Comparison of ENCODE assay signal across 11 cellular contexts in genomic region chr20:32970115-32970972, GRCh38. TPM values are rescaled to one million over a fixed set of nuclear protein-coding genes. Genes with fewer than 3 reads are reported as not detected.
DNase-seq lines count a peak whose midpoint lies in the region; TF ChIP-seq lines count a peak whose summit lies in the region.
"Had no signal": no experiment of that assay in that cellular context is flagged by ENCODE, and none has a peak within 500 bp of the region (broad histone marks: within the 10 kb centered on the region; RNA-seq: fewer than 3 reads in every experiment).

No MANE protein-coding gene starts in this region.

- H3K79me2 ChIP-seq in DOHH2 (ENCODE audit: control insufficient read depth, low read length): no peaks in the 10 kb centered on the region
- H3K79me2 ChIP-seq in SK-N-SH (ENCODE audit: insufficient read depth): no peaks in the 10 kb centered on the region

- H3K9ac ChIP-seq in BLaER1 (peak overlapping the region; percentile 82), neuronal stem cell (ENCODE audit: low read depth, low read length, poor library complexity) (peak overlapping the region; percentile 17), SK-N-SH (no peak overlapping the region)

- H3K4me2 ChIP-seq in BLaER1 (peak overlapping the region; percentile 99), DOHH2 (ENCODE audit: low read length) (peak overlapping the region; percentile 76; the same call in 1 of the 2 replicates), neuronal stem cell (ENCODE audit: insufficient read depth, low read length, poor library complexity, severe bottlenecking) (no peak overlapping the region), SK-N-SH (no peak overlapping the region)

- peak overlapping the region; percentile 57; the same call in 1 of the 2 replicates for H3K4me3 ChIP-seq in BLaER1
- peak overlapping the region; percentile 62; the same call in 1 of the 2 replicates for H3K4me3 ChIP-seq in DOHH2 (ENCODE audit: low read length)
- no peak overlapping the region for H3K4me3 ChIP-seq in coronary artery
- no peak overlapping the region for H3K4me3 ChIP-seq in neuronal stem cell (ENCODE audit: low read length in 2 of 2)
- no peak overlapping the region for H3K4me3 ChIP-seq in brain microvascular endothelial cell (ENCODE audit: low read depth, low read length)
- H3K4me3 ChIP-seq in SK-N-SH (ENCODE audit: low read depth in 2 of 2, low read length in 1 of 2): no peak overlapping the region

- peak overlapping the region; percentile 53 for H2BK15ac ChIP-seq in neuronal stem cell (ENCODE audit: low read length)

- H4K20me1 ChIP-seq in BLaER1: no peaks in the 10 kb centered on the region
- H4K20me1 ChIP-seq in DOHH2 (ENCODE audit: control insufficient read depth, insufficient read depth, low read depth, low read length): no peaks in the 10 kb centered on the region
- H4K20me1 ChIP-seq in SK-N-SH (ENCODE audit: insufficient read depth): no peaks in the 10 kb centered on the region

- H3K9me3 ChIP-seq in BLaER1: no peaks in the 10 kb centered on the region
- peaks cover 3% of the 10 kb centered on the region; the same call in 1 of the 2 replicates for H3K9me3 ChIP-seq in DOHH2 (ENCODE audit: control insufficient read depth, insufficient read depth, low read length)
- no peaks in the 10 kb centered on the region for H3K9me3 ChIP-seq in neuronal stem cell (replicated peaks in 1 of 2; ENCODE audit: control insufficient read depth in 2 of 2, insufficient read depth in 1 of 2, low read depth in 1 of 2, low read length in 2 of 2)
- H3K9me3 ChIP-seq in SK-N-SH: no peaks in the 10 kb centered on the region

- H4K8ac ChIP-seq in neuronal stem cell (ENCODE audit: low read depth, low read length): no peak overlapping the region

- H3K9me2 ChIP-seq in DOHH2 (replicated peaks; ENCODE audit: control insufficient read depth, low read length) (no peaks in the 10 kb centered on the region), SK-N-SH (no peaks in the 10 kb centered on the region)

- WGBS in neuronal stem cell (ENCODE audit: extremely low coverage in 2 of 2, insufficient read length in 2 of 2, insufficient replicate concordance in 1 of 2), 2 donors: no CpG with 5 or more reads among the region's 15 CpGs
- WGBS in SK-N-SH (ENCODE audit: low lambda C conversion rate): 59% methylated on average over 8 of the region's 15 CpGs

- peak overlapping the region; percentile 96 for H2AK5ac ChIP-seq in neuronal stem cell (ENCODE audit: low read depth, low read length)

- no peak overlapping the region for H2AFZ ChIP-seq in neuronal stem cell (ENCODE audit: low read length)
- H2AFZ ChIP-seq in SK-N-SH (ENCODE audit: low read depth): no peak overlapping the region

- H3K36me3 ChIP-seq in BLaER1: no peaks in the 10 kb centered on the region
- H3K36me3 ChIP-seq in DOHH2 (ENCODE audit: control insufficient read depth, low read length): 0 out of 2 replicates have a peak, but pooled peaks cover 3% of the 10 kb centered on the region
- H3K36me3 ChIP-seq in neuronal stem cell (replicated peaks in 1 of 2; ENCODE audit: control insufficient read depth in 2 of 2, insufficient read depth in 2 of 2, low read length in 2 of 2): no peaks in the 10 kb centered on the region
- H3K36me3 ChIP-seq in brain microvascular endothelial cell (replicated peaks): no peaks in the 10 kb centered on the region
- no peaks in the 10 kb centered on the region for H3K36me3 ChIP-seq in SK-N-SH (replicated peaks in 1 of 2; ENCODE audit: control insufficient read depth in 1 of 2, insufficient read depth in 2 of 2, low read length in 1 of 2)

- H3K4ac ChIP-seq in neuronal stem cell (ENCODE audit: low read length): peak overlapping the region; percentile 54

- in situ Hi-C loops in brain microvascular endothelial cell (cut with HindIII; ENCODE audit: low pct_ligation_motif_present, low sequenced_read_pairs): no loop called here

- peak overlapping the region; percentile 29 for H2BK120ac ChIP-seq in neuronal stem cell (ENCODE audit: low read depth, low read length)

- DNase-seq in coronary artery (ENCODE audit: low spot score) (peak; percentile 52), neuronal stem cell (ENCODE audit: low spot score) (no peak), brain microvascular endothelial cell (no peak), germinal center (ENCODE audit: low spot score) (no peak), SK-N-SH (no peak)
- DNase-seq in stimulated activated CD4-positive, alpha-beta T cell treated with anti-CD3 and anti-CD28 coated beads, Interleukin-1b, Interleukin-23, amount 100 ng/mL, for 48 hours: no peak
- DNase-seq: MV-4-11, NCI-H345, PC-3 had no signal

- H4K91ac ChIP-seq in neuronal stem cell (ENCODE audit: low read depth, low read length, poor library complexity): peak overlapping the region; percentile 19

- no peak for TF ChIP-seq EP300 in SK-N-SH (IDR thresholded peaks at IDR 0.05; ENCODE audit: borderline replicate concordance in 1 of 2, low read depth in 1 of 2, low read length in 1 of 2)

- no peak for TF ChIP-seq CTCF in DOHH2 (IDR thresholded peaks at IDR 0.05; ENCODE audit: low read depth, low read length, poor library complexity, severe bottlenecking)
- TF ChIP-seq CTCF in coronary artery (IDR thresholded peaks at IDR 0.05): no peak
- TF ChIP-seq CTCF in brain microvascular endothelial cell (IDR thresholded peaks at IDR 0.05; ENCODE audit: low read depth, low read length, missing control alignments): no peak
- no peak for TF ChIP-seq CTCF in SK-N-SH (IDR thresholded peaks at IDR 0.05)

- CTCF ChIA-PET in SK-N-SH (lab: Yijun Ruan, JAX): interaction anchor here (1.7 kb wide), 1 partner anchor 25 kb away, joined by 4 read pairs; no protein-coding TSS in a partner anchor

- peak overlapping the region; percentile 40 for H2BK5ac ChIP-seq in neuronal stem cell (ENCODE audit: low read length)

- peak overlapping the region; percentile 85 for H3K18ac ChIP-seq in neuronal stem cell (ENCODE audit: low read length)

- H3K23ac ChIP-seq in neuronal stem cell (ENCODE audit: low read depth, low read length, poor library complexity): peak overlapping the region; percentile 44

- TF ChIP-seq RAD21 in SK-N-SH (IDR thresholded peaks at IDR 0.05; ENCODE audit: low read length): no peak

- H3K27ac ChIP-seq in BLaER1: peak overlapping the region; percentile 97
- peak overlapping the region; percentile 91 for H3K27ac ChIP-seq in DOHH2 (ENCODE audit: low read depth, low read length)
- H3K27ac ChIP-seq in coronary artery: no peak overlapping the region
- no peak overlapping the region for H3K27ac ChIP-seq in neuronal stem cell (replicated peaks; ENCODE audit: low read length)
- no peak overlapping the region for H3K27ac ChIP-seq in brain microvascular endothelial cell
- H3K27ac ChIP-seq in SK-N-SH (ENCODE audit: low read depth in 2 of 2, low read length in 1 of 2): no peak overlapping the region

- H3K27me3 ChIP-seq in BLaER1: no peaks in the 10 kb centered on the region
- H3K27me3 ChIP-seq in DOHH2 (ENCODE audit: control insufficient read depth, low read length): no peaks in the 10 kb centered on the region
- H3K27me3 ChIP-seq in neuronal stem cell (ENCODE audit: control insufficient read depth in 3 of 3, insufficient read depth in 3 of 3, low read depth in 1 of 3, low read length in 3 of 3): peaks cover 0 to 6% (median 0%) of the 10 kb centered on the region in 3 experiments
- no peaks in the 10 kb centered on the region for H3K27me3 ChIP-seq in brain microvascular endothelial cell (replicated peaks)
- H3K27me3 ChIP-seq in SK-N-SH (ENCODE audit: insufficient read depth): peaks cover 7% of the 10 kb centered on the region; the same call in 1 of the 2 replicates

- POLR2A ChIA-PET in SK-N-SH (lab: Yijun Ruan, JAX): no interaction called here

- H3K79me1 ChIP-seq in neuronal stem cell (ENCODE audit: low read depth, low read length): no peaks in the 10 kb centered on the region

- peak overlapping the region; percentile 12 for H3K14ac ChIP-seq in neuronal stem cell (ENCODE audit: low read length)

- H2BK12ac ChIP-seq in neuronal stem cell (ENCODE audit: low read length): no peak overlapping the region

- H3K4me1 ChIP-seq in BLaER1: peaks cover 100% of the 10 kb centered on the region
- H3K4me1 ChIP-seq in DOHH2 (ENCODE audit: control insufficient read depth, low read length): peaks cover 26% of the 10 kb centered on the region
- H3K4me1 ChIP-seq in neuronal stem cell (ENCODE audit: control insufficient read depth in 2 of 2, insufficient read depth in 1 of 2, low read depth in 1 of 2, low read length in 2 of 2): peaks cover 17 to 18% of the 10 kb centered on the region in 2 donors
- no peaks in the 10 kb centered on the region for H3K4me1 ChIP-seq in SK-N-SH (ENCODE audit: control insufficient read depth in 1 of 2, insufficient read depth in 2 of 2, low read depth in 1 of 2, low read length in 1 of 2)

- H3F3A ChIP-seq in DOHH2 (ENCODE audit: control insufficient read depth, insufficient read depth) (peaks cover 6% of the 10 kb centered on the region), SK-N-SH (replicated peaks; ENCODE audit: insufficient read depth) (no peaks in the 10 kb centered on the region)

TF ChIP-seq in SK-N-SH, 30 proteins besides CTCF, POLR2A, EP300 and RAD21:
- TF ChIP-seq POLR2AphosphoS5 (IDR thresholded peaks at IDR 0.05; ENCODE audit: low read depth, low read length): no peak
- no peak for TF ChIP-seq RXRA (IDR thresholded peaks at IDR 0.05; ENCODE audit: borderline replicate concordance, low read depth)

RNA-seq across cellular contexts. Expression of gene SUN5, which starts 33.9 kb away (rescaled TPM):
- not detected for polyA plus RNA-seq in neuronal stem cell (2013, experiment 1 of 2)
- polyA plus RNA-seq in neuronal stem cell (2013, experiment 2 of 2): not detected
- polyA plus RNA-seq in SK-N-SH (2012; rRNA removed): not detected in 2 replicates
- polyA plus RNA-seq in SK-N-SH (2012; cell fraction: cytosol; rRNA removed): not detected in 2 replicates
- polyA plus RNA-seq in SK-N-SH (2012; cell fraction: nucleus; rRNA removed): not detected in 2 replicates

RNA-seq across cellular contexts. Expression of gene BPIFB2, which starts 37.2 kb away (rescaled TPM):
- not detected for polyA plus RNA-seq in neuronal stem cell (2013, experiment 1 of 2)
- polyA plus RNA-seq in neuronal stem cell (2013, experiment 2 of 2): 0.03 TPM
- polyA plus RNA-seq in SK-N-SH (2012; rRNA removed): not detected in 2 replicates
- polyA plus RNA-seq in SK-N-SH (2012; cell fraction: cytosol; rRNA removed): not detected in 2 replicates
- not detected in 2 replicates for polyA plus RNA-seq in SK-N-SH (2012; cell fraction: nucleus; rRNA removed)

Comparison
In these comparisons a context has a peak if more than half of its experiments do, and no peak if none do; other contexts are left out.
1. H3K27ac ChIP-seq: peak in BLaER1 (single experiment) and DOHH2 (single experiment); none in coronary artery (0 of 2), neuronal stem cell (single experiment), brain microvascular endothelial cell (single experiment) and SK-N-SH (0 of 2).
2. H3K4me2 ChIP-seq: peak in BLaER1 (single experiment) and DOHH2 (single experiment); none in neuronal stem cell (single experiment) and SK-N-SH (single experiment).
3. H3K4me3 ChIP-seq: peak in BLaER1 (single experiment) and DOHH2 (single experiment); none in coronary artery (single experiment), neuronal stem cell (0 of 2), brain microvascular endothelial cell (single experiment) and SK-N-SH (0 of 2).